In the genomic region with DNA sequence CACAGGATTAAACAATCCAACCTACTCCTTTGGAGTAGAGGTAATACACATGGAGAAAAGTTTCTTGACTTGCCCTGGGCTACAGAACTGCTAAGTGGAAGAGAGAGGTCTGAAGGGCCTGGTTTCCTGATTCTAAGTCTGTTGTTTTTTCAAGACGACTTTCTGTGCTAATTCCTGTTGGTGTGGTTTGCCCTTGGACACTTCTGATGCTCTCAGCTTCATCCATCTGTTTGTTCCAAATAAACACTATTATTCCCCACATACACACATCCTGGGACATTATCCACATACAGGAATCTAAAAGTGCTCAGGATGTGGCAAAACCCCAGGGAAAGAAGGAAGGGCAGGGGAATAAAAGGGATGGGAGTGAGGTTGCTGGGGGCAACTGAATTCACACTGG, we compare ENCODE assay signal across 10 cellular contexts.
DNase-seq lines count a peak whose midpoint lies in the region; ATAC-seq and TF ChIP-seq lines count a peak whose summit lies in the region.
"Had no signal": no experiment of that assay in that cellular context is flagged by ENCODE, and none has a peak within 500 bp of the region (broad histone marks: within the 10 kb centered on the region; RNA-seq: fewer than 3 reads in every experiment).

No MANE protein-coding gene starts in this region.

- in situ Hi-C loops in astrocyte of the spinal cord (cut with HindIII; ENCODE audit: low sequenced_read_pairs), result no loop called here

- H3K4me3 Mint-ChIP-seq in T-helper 1 cell treated with Interleukin-12 subunit alpha and Interleukin-12 subunit beta and Interleukin-4 antibody, amounts not matched to agents 30 μg/mL and 1 μg/mL, for 36 hours, result peak overlapping the region; percentile 65
- H3K4me3 Mint-ChIP-seq: WTC11 had no signal

- TF ChIP-seq CTCF in astrocyte of the spinal cord (IDR thresholded peaks at IDR 0.05; ENCODE audit: low read depth, low read length) (no peak), lower lobe of right lung (IDR thresholded peaks at IDR 0.05) (no peak), thoracic aorta (IDR thresholded peaks at IDR 0.05) (no peak), mucosa of descending colon (IDR thresholded peaks at IDR 0.05) (no peak)

- H3K27me3 Mint-ChIP-seq in T-helper 1 cell treated with Interleukin-12 subunit alpha and Interleukin-12 subunit beta and Interleukin-4 antibody, amounts not matched to agents 30 μg/mL and 1 μg/mL, for 36 hours (ENCODE audit: low read depth), result no peaks in the 10 kb centered on the region

- H3K4me1 Mint-ChIP-seq in T-helper 1 cell treated with Interleukin-12 subunit alpha and Interleukin-12 subunit beta and Interleukin-4 antibody, amounts not matched to agents 30 μg/mL and 1 μg/mL, for 36 hours (ENCODE audit: low read depth), result peaks cover 28% of the 10 kb centered on the region

- DNase-seq in T-helper 1 cell (no peak), astrocyte of the spinal cord (ENCODE audit: low read depth, low spot score) (peak; percentile 66), lower lobe of right lung (no peak), thoracic aorta (ENCODE audit: low spot score) (no peak), mucosa of descending colon (no peak)

- H3K27me3 ChIP-seq in lower lobe of right lung (ENCODE audit: low read depth) (no peaks in the 10 kb centered on the region), thoracic aorta (replicated peaks; ENCODE audit: insufficient read depth) (no peaks in the 10 kb centered on the region)
- H3K27me3 ChIP-seq: transverse colon had no signal

- H3K27ac Mint-ChIP-seq in T-helper 1 cell treated with Interleukin-12 subunit alpha and Interleukin-12 subunit beta and Interleukin-4 antibody, amounts not matched to agents 30 μg/mL and 1 μg/mL, for 36 hours, result peak overlapping the region; percentile 77
- H3K27ac Mint-ChIP-seq: WTC11 had no signal

- peaks cover 6% of the 10 kb centered on the region for H3K36me3 Mint-ChIP-seq in T-helper 1 cell treated with Interleukin-12 subunit alpha and Interleukin-12 subunit beta and Interleukin-4 antibody, amounts not matched to agents 30 μg/mL and 1 μg/mL, for 36 hours (ENCODE audit: low read depth)

- H3K9me3 Mint-ChIP-seq in T-helper 1 cell treated with Interleukin-12 subunit alpha and Interleukin-12 subunit beta and Interleukin-4 antibody, amounts not matched to agents 30 μg/mL and 1 μg/mL, for 36 hours, result peaks cover 11% of the 10 kb centered on the region

- H3K4me1 ChIP-seq in lower lobe of right lung (peaks cover 25% of the 10 kb centered on the region), thoracic aorta (ENCODE audit: control insufficient read depth in 1 of 2, low read depth in 2 of 2) (peaks cover 10 to 57% of the 10 kb centered on the region in 2 donors), mucosa of descending colon (ENCODE audit: low read depth) (no peaks in the 10 kb centered on the region)

- H3K36me3 ChIP-seq in lower lobe of right lung (no peaks in the 10 kb centered on the region), thoracic aorta (no peaks in the 10 kb centered on the region), mucosa of descending colon (ENCODE audit: low read depth) (no peaks in the 10 kb centered on the region)
- H3K36me3 ChIP-seq: transverse colon had no signal

- H3K9me3 ChIP-seq in lower lobe of right lung (no peaks in the 10 kb centered on the region), thoracic aorta (no peaks in the 10 kb centered on the region), mucosa of descending colon (no peaks in the 10 kb centered on the region)
- H3K9me3 ChIP-seq: transverse colon had no signal

- no peak overlapping the region for H3K4me3 ChIP-seq in astrocyte of the spinal cord (ENCODE audit: low read depth, low read length)
- no peak overlapping the region for H3K4me3 ChIP-seq in lower lobe of right lung
- H3K4me3 ChIP-seq in thoracic aorta, result no peak overlapping the region
- no peak overlapping the region for H3K4me3 ChIP-seq in mucosa of descending colon
- H3K4me3 ChIP-seq: transverse colon had no signal

- ATAC-seq in lower lobe of right lung, result no peak
- ATAC-seq in thoracic aorta (ENCODE audit: insufficient number of reproducible peaks, low FRiP score, low read depth), result no peak
- no peak for ATAC-seq in mucosa of descending colon
- ATAC-seq in HG02798 (IDR thresholded peaks at IDR 0.05; ENCODE audit: poor library complexity, unreplicated experiment), result no peak
- no peak for ATAC-seq in GM21447 (IDR thresholded peaks at IDR 0.05; ENCODE audit: unreplicated experiment)

- intact Hi-C loops in lower lobe of right lung (cut with DNase I), result no loop called here
- intact Hi-C loops in mucosa of descending colon (cut with DNase I, micrococcal nuclease), result loop anchor here in 1 of 2 donors (10.0 kb wide), 1 partner anchor 136 kb away; no protein-coding TSS in a partner anchor

- H3K27ac ChIP-seq in lower lobe of right lung (peak overlapping the region; percentile 54), thoracic aorta (peak overlapping the region; percentile 64)
